15 cellular contexts compared by ENCODE assay signal in the genomic region with DNA sequence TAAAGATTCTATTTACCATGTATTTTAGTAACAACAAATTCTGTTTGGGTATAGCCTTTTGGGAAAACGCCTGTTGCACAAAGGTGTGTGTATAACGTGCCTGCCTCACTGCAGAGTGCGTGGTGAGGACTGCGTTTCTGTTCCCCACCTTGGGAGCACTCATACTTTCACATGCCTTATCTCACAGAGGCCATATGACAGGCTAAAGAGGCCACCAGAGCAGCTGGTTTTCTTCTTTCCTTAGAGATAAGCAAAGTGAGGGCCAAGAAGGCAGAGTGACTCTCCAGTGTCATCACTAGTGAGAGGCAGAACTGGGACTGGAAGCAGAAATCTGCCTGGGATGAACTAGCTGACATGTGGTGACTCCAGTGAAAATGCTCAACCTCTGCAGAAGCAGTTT.
DNase-seq lines count a peak whose midpoint lies in the region; TF ChIP-seq lines count a peak whose summit lies in the region.
"Had no signal": no experiment of that assay in that cellular context is flagged by ENCODE, and none has a peak within 500 bp of the region (broad histone marks: within the 10 kb centered on the region; RNA-seq: fewer than 3 reads in every experiment).

No MANE protein-coding gene starts in this region.

- CTCF ChIA-PET in HEK293 (lab: Yijun Ruan, JAX) = interaction anchor here (0.7 kb wide), 1 partner anchor 546 kb away, joined by 7 read pairs; no protein-coding TSS in a partner anchor
- CTCF ChIA-PET in SK-N-SH (lab: Yijun Ruan, JAX) = interaction anchor here (1.3 to 1.5 kb wide), 3 partner anchors 17 to 119 kb away, joined by 3 to 6 read pairs (median 4); no protein-coding TSS in a partner anchor

- TF ChIP-seq RAD21 in SK-N-SH (IDR thresholded peaks at IDR 0.05; ENCODE audit: low read length) = no peak

- no peak overlapping the region for H3K9ac ChIP-seq in SK-N-SH
- no peak overlapping the region for H3K9ac ChIP-seq in trophoblast cell (ENCODE audit: low read length)
- H3K9ac ChIP-seq: KMS-11 had no signal

- H3K23ac ChIP-seq in trophoblast cell (ENCODE audit: low read length) = no peak overlapping the region

- H3K27ac ChIP-seq in HEK293 (ENCODE audit: extremely low read depth, low read depth, low read length) = no peak overlapping the region
- H3K27ac ChIP-seq in SK-N-SH (ENCODE audit: low read depth in 2 of 2, low read length in 1 of 2) = peak overlapping the region in 1 of 2 experiments; percentile 75; a peak in 2 of 4 replicates
- H3K27ac ChIP-seq in trophoblast cell (ENCODE audit: low read depth, low read length) = peak overlapping the region; percentile 85
- H3K27ac ChIP-seq: A549, KMS-11, Peyer's patch had no signal

- H3K4me2 ChIP-seq in SK-N-SH = no peak overlapping the region
- H3K4me2 ChIP-seq in trophoblast cell (ENCODE audit: low read length) = no peak overlapping the region
- H3K4me2 ChIP-seq: A549, KMS-11 had no signal

- WGBS in SK-N-SH (ENCODE audit: low lambda C conversion rate) = 80% methylated on average over 4 of the region's 4 CpGs
- no CpG with 5 or more reads among the region's 4 CpGs for WGBS in trophoblast cell (ENCODE audit: extremely low coverage, insufficient coverage, insufficient read length)

- no peaks in the 10 kb centered on the region for H4K20me1 ChIP-seq in SK-N-SH (ENCODE audit: insufficient read depth)

- H3K27me3 ChIP-seq in SK-N-SH (ENCODE audit: insufficient read depth) = no peaks in the 10 kb centered on the region
- no peaks in the 10 kb centered on the region for H3K27me3 ChIP-seq in trophoblast cell (ENCODE audit: insufficient read depth, low read length)
- H3K27me3 ChIP-seq: Peyer's patch had no signal

- H2AFZ ChIP-seq in SK-N-SH (ENCODE audit: low read depth) = no peak overlapping the region
- no peak overlapping the region for H2AFZ ChIP-seq in trophoblast cell (ENCODE audit: insufficient read depth, low read length, poor library complexity)

- H2BK120ac ChIP-seq in trophoblast cell (ENCODE audit: insufficient read depth, low read length, poor library complexity) = peak overlapping the region; percentile 8

- DNase-seq in SK-N-SH = peak; percentile 63
- peak; percentile 84 to 87 for DNase-seq in erythroblast (lab: John Stamatoyannopoulos, UW)
- DNase-seq in trophoblast cell = no peak
- DNase-seq in NCI-H1092 (lab: John Stamatoyannopoulos, UW) = no peak
- DNase-seq in NCI-H1417 treated with DMSO at 0.1 percent for 48 hours (lab: John Stamatoyannopoulos, UW) = no peak
- DNase-seq in activated CD8-positive, alpha-beta memory T cell treated with anti-CD3 and anti-CD28 coated beads for 24 hours = no peak
- DNase-seq: C1 segment of cervical spinal cord, DMS79, NCI-H1436, NCI-H1930, NCI-H526 treated with DMSO at 0.1 percent for 48 hours, Peyer's patch had no signal

- H3K9me3 ChIP-seq in HEK293 (ENCODE audit: control insufficient read depth, insufficient read depth, low read depth, low read length) (no peaks in the 10 kb centered on the region), SK-N-SH (no peaks in the 10 kb centered on the region), trophoblast cell (ENCODE audit: insufficient read depth, low read depth, low read length) (no peaks in the 10 kb centered on the region)
- H3K9me3 ChIP-seq: A549, Peyer's patch had no signal

- H2BK12ac ChIP-seq in trophoblast cell (ENCODE audit: low read length) = no peak overlapping the region

- H3K4me3 ChIP-seq in HEK293 (ENCODE audit: low read depth, low read length) (no peak overlapping the region), SK-N-SH (ENCODE audit: low read depth in 2 of 2, low read length in 1 of 2) (no peak overlapping the region), trophoblast cell (ENCODE audit: low read depth, low read length) (no peak overlapping the region)
- H3K4me3 ChIP-seq: A549, Peyer's patch had no signal

- H4K8ac ChIP-seq in trophoblast cell (ENCODE audit: low read depth, low read length) = peak overlapping the region; percentile 3

- H2AK5ac ChIP-seq in trophoblast cell (ENCODE audit: low read length) = no peak overlapping the region

- H3K79me2 ChIP-seq in SK-N-SH (ENCODE audit: insufficient read depth) (no peaks in the 10 kb centered on the region), trophoblast cell (ENCODE audit: control insufficient read depth, insufficient read depth, low read length, poor library complexity) (peaks cover 11% of the 10 kb centered on the region)

- H3K9me2 ChIP-seq in SK-N-SH = no peaks in the 10 kb centered on the region

- H3K14ac ChIP-seq in trophoblast cell (ENCODE audit: low read length) = no peak overlapping the region

- no peak overlapping the region for H3K4ac ChIP-seq in trophoblast cell (ENCODE audit: low read depth, low read length)

- peak overlapping the region; percentile 42 for H4K91ac ChIP-seq in trophoblast cell (ENCODE audit: low read depth, low read length)

- no peak for TF ChIP-seq CTCF in HEK293 (tag by site-specific recombination; IDR thresholded peaks at IDR 0.05)
- TF ChIP-seq CTCF in SK-N-SH (IDR thresholded peaks at IDR 0.05) = no peak

- no peaks in the 10 kb centered on the region for H3K36me3 ChIP-seq in HEK293 (ENCODE audit: control insufficient read depth in 2 of 2, insufficient read depth in 1 of 2, low read length in 2 of 2)
- peaks cover 0 to under 1% of the 10 kb centered on the region in 2 experiments for H3K36me3 ChIP-seq in SK-N-SH (replicated peaks in 1 of 2; ENCODE audit: control insufficient read depth in 1 of 2, insufficient read depth in 2 of 2, low read length in 1 of 2)
- peaks cover 0 to 2% of the 10 kb centered on the region in 2 experiments for H3K36me3 ChIP-seq in trophoblast cell (ENCODE audit: control insufficient read depth in 1 of 2, insufficient read depth in 2 of 2, low read length in 2 of 2)
- H3K36me3 ChIP-seq: Peyer's patch had no signal

- TF ChIP-seq EP300 in SK-N-SH (IDR thresholded peaks at IDR 0.05; ENCODE audit: borderline replicate concordance in 1 of 2, low read depth in 1 of 2, low read length in 1 of 2) = peak in 1 of 2 experiments; percentile 58; a peak in 2 of 4 replicates

- POLR2A ChIA-PET in HEK293 (lab: Yijun Ruan, JAX) (no interaction called here), SK-N-SH (lab: Yijun Ruan, JAX) (no interaction called here)

- peak overlapping the region; percentile 28 for H2BK5ac ChIP-seq in trophoblast cell (ENCODE audit: low read depth, low read length, poor library complexity)

- H3F3A ChIP-seq in SK-N-SH (replicated peaks; ENCODE audit: insufficient read depth) = no peaks in the 10 kb centered on the region

- no peak for TF ChIP-seq POLR2A in erythroblast (IDR thresholded peaks at IDR 0.05; ENCODE audit: low read length)

- H3K4me1 ChIP-seq in HEK293 (ENCODE audit: control insufficient read depth, insufficient read depth, low read length) = no peaks in the 10 kb centered on the region
- peaks cover 0 to 58% of the 10 kb centered on the region in 2 experiments; a peak in 2 of 4 replicates for H3K4me1 ChIP-seq in SK-N-SH (ENCODE audit: control insufficient read depth in 1 of 2, insufficient read depth in 2 of 2, low read depth in 1 of 2, low read length in 1 of 2)
- H3K4me1 ChIP-seq in trophoblast cell (ENCODE audit: control insufficient read depth in 1 of 2, insufficient read depth in 2 of 2, low read length in 2 of 2) = peaks cover 39 to 40% of the 10 kb centered on the region in 2 experiments
- H3K4me1 ChIP-seq: A549, Peyer's patch had no signal

- peaks cover 43% of the 10 kb centered on the region for H3K79me1 ChIP-seq in trophoblast cell (ENCODE audit: low read length)

- H4K12ac ChIP-seq in trophoblast cell (ENCODE audit: low read depth, low read length) = no peak overlapping the region

- no peak overlapping the region for H3K18ac ChIP-seq in trophoblast cell (ENCODE audit: low read length)

TF ChIP-seq in HEK293, 187 proteins besides CTCF, POLR2A, EP300 and RAD21:
- TF ChIP-seq SCRT2 (tag by site-specific recombination; IDR thresholded peaks at IDR 0.05) (0 out of 2 replicates have a peak, but pooled peaks have one; percentile 13), ZNF544 (tag by site-specific recombination; IDR thresholded peaks at IDR 0.05) (no peak), ZBTB21 (tag by site-specific recombination; IDR thresholded peaks at IDR 0.05) (no peak)

TF ChIP-seq in SK-N-SH, 30 proteins besides CTCF, POLR2A, EP300 and RAD21:
- TF ChIP-seq TCF12 (IDR thresholded peaks at IDR 0.05) = 0 out of 2 replicates have a peak, but pooled peaks have one; percentile 27
- TF ChIP-seq MXI1 (IDR thresholded peaks at IDR 0.05; ENCODE audit: low read depth, low read length) = peak; percentile 45; the same call in 1 of the 2 replicates
- peak; percentile 79 for TF ChIP-seq GATA2 (CRISPR knock-in tag; IDR thresholded peaks at IDR 0.05)
- TF ChIP-seq RCOR1 (IDR thresholded peaks at IDR 0.05; ENCODE audit: low read length) = peak; percentile 74; the same call in 1 of the 2 replicates
- no peak for TF ChIP-seq MAX (IDR thresholded peaks at IDR 0.05; ENCODE audit: low read depth)
TF ChIP-seq in SK-N-SH: peak in this region for 4.

Comparison
In these comparisons a context has a peak if more than half of its experiments do, and no peak if none do; other contexts are left out.
1. DNase-seq: peak in SK-N-SH (single experiment) and erythroblast (2 of 2); none in trophoblast cell (0 of 2), NCI-H1092 (single experiment), NCI-H1417 treated with DMSO at 0.1 percent for 48 hours (single experiment) and activated CD8-positive, alpha-beta memory T cell treated with anti-CD3 and anti-CD28 coated beads for 24 hours (single experiment).